In genomic region chr14:85574849-85575616, GRCh38 we compare ENCODE assay signal across 3 cellular contexts.
TF ChIP-seq lines count a peak whose summit lies in the region.

No MANE protein-coding gene starts in this region.

TF ChIP-seq in SK-N-SH, 30 proteins besides CTCF, POLR2A, EP300 and RAD21 (continued from another document):
- no peak for TF ChIP-seq EZH2phosphoT487 (IDR thresholded peaks at IDR 0.05; ENCODE audit: borderline replicate concordance, low read depth)
- no peak for TF ChIP-seq USF1 (IDR thresholded peaks at IDR 0.05; ENCODE audit: borderline replicate concordance, low read depth)
- no peak for TF ChIP-seq PBX3 (IDR thresholded peaks at IDR 0.05)
- no peak for TF ChIP-seq NRF1 (IDR thresholded peaks at IDR 0.05; ENCODE audit: low read depth, low read length)
- no peak for TF ChIP-seq SIN3A (IDR thresholded peaks at IDR 0.05; ENCODE audit: borderline replicate concordance, low read depth, low read length)
- no peak for TF ChIP-seq ZBTB33 (IDR thresholded peaks at IDR 0.05; ENCODE audit: borderline replicate concordance, low read depth)
- no peak for TF ChIP-seq RCOR1 (IDR thresholded peaks at IDR 0.05; ENCODE audit: low read length)

TF ChIP-seq in SK-N-SH treated with all-trans-retinoic acid at 6 μM for 48 hours, 23 proteins besides CTCF, POLR2A, EP300 and RAD21 (continued from another document):
- no peak for TF ChIP-seq TOX (CRISPR knock-in tag; IDR thresholded peaks at IDR 0.05; ENCODE audit: borderline replicate concordance)
- TF ChIP-seq POU6F1 (CRISPR knock-in tag; IDR thresholded peaks at IDR 0.05; ENCODE audit: borderline replicate concordance, low read depth), result no peak
- TF ChIP-seq ZNF565 (CRISPR knock-in tag; conservative IDR thresholded peaks at IDR 0.05; ENCODE audit: low read depth), result no peak
- no peak for TF ChIP-seq CSDC2 (CRISPR knock-in tag; IDR thresholded peaks at IDR 0.05)
- no peak for TF ChIP-seq ZC3H10 (CRISPR knock-in tag; IDR thresholded peaks at IDR 0.05)
- TF ChIP-seq ZNF70 (CRISPR knock-in tag; IDR thresholded peaks at IDR 0.05), result no peak
- TF ChIP-seq CSRNP3 (CRISPR knock-in tag; IDR thresholded peaks at IDR 0.05), result no peak
- no peak for TF ChIP-seq TSHZ2 (CRISPR knock-in tag; IDR thresholded peaks at IDR 0.05)

TF ChIP-seq in WTC11, 78 proteins besides CTCF, POLR2A, EP300 and RAD21:
- TF ChIP-seq ZNF532 (CRISPR knock-in tag; IDR thresholded peaks at IDR 0.05; ENCODE audit: borderline replicate concordance) (no peak), GTF2I (CRISPR knock-in tag; conservative IDR thresholded peaks at IDR 0.05) (no peak), ZNF121 (CRISPR knock-in tag; IDR thresholded peaks at IDR 0.05) (no peak), STAT6 (CRISPR knock-in tag; conservative IDR thresholded peaks at IDR 0.05; ENCODE audit: low read depth) (no peak), ESRRA (CRISPR knock-in tag; IDR thresholded peaks at IDR 0.05; ENCODE audit: borderline replicate concordance) (no peak), FOXP1 (CRISPR knock-in tag; IDR thresholded peaks at IDR 0.05; ENCODE audit: borderline replicate concordance) (no peak), PREB (CRISPR knock-in tag; IDR thresholded peaks at IDR 0.05; ENCODE audit: borderline replicate concordance) (no peak), ATF6 (CRISPR knock-in tag; IDR thresholded peaks at IDR 0.05) (no peak), GRHL2 (CRISPR knock-in tag; IDR thresholded peaks at IDR 0.05; ENCODE audit: insufficient replicate concordance, severe bottlenecking) (no peak), TEAD4 (CRISPR knock-in tag; IDR thresholded peaks at IDR 0.05) (no peak), ERG (CRISPR knock-in tag; IDR thresholded peaks at IDR 0.05) (no peak)
